ENCODE assay signal across 8 cellular contexts in genomic region chr10:114634607-114634974, GRCh38. TPM values are rescaled to one million over a fixed set of nuclear protein-coding genes. Genes with fewer than 3 reads are reported as not detected.
DNase-seq lines count a peak whose midpoint lies in the region; ATAC-seq and TF ChIP-seq lines count a peak whose summit lies in the region.

No MANE protein-coding gene starts in this region.

- H3K4me1 ChIP-seq in HAP-1 (peaks cover 43% of the 10 kb centered on the region), adipocyte (ENCODE audit: control insufficient read depth, insufficient read depth, low read length) (peaks cover 59% of the 10 kb centered on the region), gastrocnemius medialis (peaks cover 37 to 39% of the 10 kb centered on the region in 2 donors)

- TF ChIP-seq CTCF in gastrocnemius medialis (IDR thresholded peaks at IDR 0.05 in 4 of 5, conservative IDR thresholded peaks at IDR 0.05 in 1 of 5), result no peak

- H3K4me3 ChIP-seq in HAP-1 (no peak overlapping the region), adipocyte (ENCODE audit: low read length) (no peak overlapping the region), gastrocnemius medialis (no peak overlapping the region)

- ATAC-seq in left ventricle myocardium superior (peak; percentile 46), gastrocnemius medialis (peak; percentile 28 to 31), HG03565 (IDR thresholded peaks at IDR 0.05; ENCODE audit: unreplicated experiment) (no peak), GM18868 (IDR thresholded peaks at IDR 0.05; ENCODE audit: unreplicated experiment) (no peak), GM19035 (IDR thresholded peaks at IDR 0.05; ENCODE audit: unreplicated experiment) (no peak)

- H3K36me3 ChIP-seq in HAP-1 (replicated peaks) (no peaks in the 10 kb centered on the region), adipocyte (ENCODE audit: control insufficient read depth, insufficient read depth, low read length, severe bottlenecking) (no peaks in the 10 kb centered on the region), gastrocnemius medialis (no peaks in the 10 kb centered on the region)

- no peaks in the 10 kb centered on the region for H3K27me3 ChIP-seq in HAP-1 (ENCODE audit: low read depth)
- no peaks in the 10 kb centered on the region for H3K27me3 ChIP-seq in adipocyte (replicated peaks; ENCODE audit: control insufficient read depth, insufficient read depth, low read length)
- H3K27me3 ChIP-seq in gastrocnemius medialis, result peaks cover 10 to 32% (median 29%) of the 10 kb centered on the region in 3 donors

- peak in 1 of 2 donors; percentile 53 for TF ChIP-seq POLR2A in gastrocnemius medialis (IDR thresholded peaks at IDR 0.05)

- H3K9me3 ChIP-seq in HAP-1 (no peaks in the 10 kb centered on the region; the same call in 1 of the 2 replicates), adipocyte (ENCODE audit: control insufficient read depth, low read length) (no peaks in the 10 kb centered on the region), gastrocnemius medialis (no peaks in the 10 kb centered on the region)

- H3K27ac ChIP-seq in gastrocnemius medialis, result peak overlapping the region; percentile 33 to 81 (median 56)

- peak overlapping the region; percentile 47 for H3K9ac ChIP-seq in adipocyte (ENCODE audit: low read length)

- intact Hi-C loops in left ventricle myocardium superior (cut with micrococcal nuclease), result loop anchor here (5.0 to 10.0 kb wide), 2 partner anchors 48 to 80 kb away; no protein-coding TSS in a partner anchor
- intact Hi-C loops in gastrocnemius medialis (cut with DNase I; ENCODE audit: low total_unique reads), result loop anchor here (5.0 kb wide), 3 partner anchors 48 to 162 kb away; no protein-coding TSS in a partner anchor

- in situ Hi-C loops in HAP-1 (cut with MboI; ENCODE audit: low sequenced_read_pairs), result no loop called here
- in situ Hi-C loops in gastrocnemius medialis (cut with MboI; ENCODE audit: low sequenced_read_pairs in 4 of 4), result no loop called here

- DNase-seq in HAP-1 (ENCODE audit: low spot score in 2 of 2) (peak; percentile 80 to 90), adipocyte (ENCODE audit: low read depth) (peak; percentile 98), left ventricle myocardium superior (peak; percentile 55), gastrocnemius medialis (peak in 1 of 2 donors; percentile 52), NCI-H1436 treated with DMSO at 0.1 percent for 48 hours (lab: John Stamatoyannopoulos, UW) (no peak)

RNA-seq across cellular contexts. Expression of gene ABLIM1, which starts 23.5 kb away (rescaled TPM):
- 808 TPM for total RNA-seq in left ventricle myocardium superior
- total RNA-seq in gastrocnemius medialis, result 100 to 1,000 TPM in 3 of 4 donors, 10 to 100 TPM in 1; 84.7 to 203 (median 150) TPM

Comparison
In these comparisons a context has a peak if more than half of its experiments do, and no peak if none do; other contexts are left out.
1. ATAC-seq: peak in left ventricle myocardium superior (single experiment) and gastrocnemius medialis (2 of 2); none in HG03565 (single experiment), GM18868 (single experiment) and GM19035 (single experiment).